In genomic region chr9:2228132-2228531, GRCh38 we compare ENCODE assay signal across 8 cellular contexts.
DNase-seq lines count a peak whose midpoint lies in the region; ATAC-seq lines count a peak whose summit lies in the region.

No MANE protein-coding gene starts in this region.

- DNase-seq in EL (peak; percentile 49), HT1080 (ENCODE audit: low read depth) (peak; percentile 37), UCSD-AML1 (lab: John Stamatoyannopoulos, UW; ENCODE audit: unreplicated experiment) (peak; percentile 63), inferior parietal cortex (ENCODE audit: extremely low spot score) (peak; percentile 44), retina (no peak), T1000 (lab: John Stamatoyannopoulos, UW) (no peak)

- ATAC-seq in HG03442 (IDR thresholded peaks at IDR 0.05; ENCODE audit: unreplicated experiment) (no peak), GM21526 (IDR thresholded peaks at IDR 0.05; ENCODE audit: low FRiP score, unreplicated experiment) (no peak)

Comparison
In these comparisons a context has a peak if more than half of its experiments do, and no peak if none do; other contexts are left out.
1. DNase-seq: peak in EL (single experiment), HT1080 (single experiment), UCSD-AML1 (single experiment) and inferior parietal cortex (single experiment); none in retina (single experiment) and T1000 (single experiment).